ENCODE assay signal across 11 cellular contexts in genomic region chr5:79962580-79963222, GRCh38. TPM values are rescaled to one million over a fixed set of nuclear protein-coding genes. Genes with fewer than 3 reads are reported as not detected.
DNase-seq lines count a peak whose midpoint lies in the region; ATAC-seq, FAIRE-seq and TF ChIP-seq lines count a peak whose summit lies in the region.
"Had no signal": no experiment of that assay in that cellular context is flagged by ENCODE, and none has a peak within 500 bp of the region (broad histone marks: within the 10 kb centered on the region; RNA-seq: fewer than 3 reads in every experiment).

No MANE protein-coding gene starts in this region.

- H3K36me3 ChIP-seq in neural progenitor cell (no peaks in the 10 kb centered on the region), ovary (no peaks in the 10 kb centered on the region)
- H3K36me3 ChIP-seq: upper lobe of right lung had no signal

- TF ChIP-seq CTCF in neural progenitor cell (IDR thresholded peaks at IDR 0.05) (no peak), ovary (IDR thresholded peaks at IDR 0.05) (no peak)

- H3K9me3 ChIP-seq in neural progenitor cell (ENCODE audit: low read depth): no peaks in the 10 kb centered on the region
- H3K9me3 ChIP-seq in ovary: no peaks in the 10 kb centered on the region
- H3K9me3 ChIP-seq: upper lobe of right lung had no signal

- H3K27ac Mint-ChIP-seq in activated T-helper 17 cell treated with anti-CD3 and anti-CD28 coated beads, Interleukin-2, amount 50 U/mL, for 72 hours: peak overlapping the region; percentile 88
- H3K27ac Mint-ChIP-seq in neural progenitor cell: peak overlapping the region; percentile 69

- WGBS in ovary, 3 donors: 78 to 83% (median 79%) methylated on average over 11 of the region's 11 CpGs

- TF ChIP-seq POLR2A in ovary (IDR thresholded peaks at IDR 0.05): no peak

- intact Hi-C loops in ovary (cut with DNase I): no loop called here

- peak; percentile 95 for ATAC-seq in activated T-helper 17 cell treated with anti-CD3 and anti-CD28 coated beads, Interleukin-2, amount 50 U/mL, for 72 hours (replicated peaks)
- no peak for ATAC-seq in HG03565 (IDR thresholded peaks at IDR 0.05; ENCODE audit: unreplicated experiment)
- ATAC-seq: right cardiac atrium had no signal

- H3K4me3 ChIP-seq in neural progenitor cell (peak overlapping the region; percentile 19), ovary (no peak overlapping the region)
- H3K4me3 ChIP-seq: coronary artery, upper lobe of right lung had no signal

- H3K9me3 Mint-ChIP-seq in activated T-helper 17 cell treated with anti-CD3 and anti-CD28 coated beads, Interleukin-2, amount 50 U/mL, for 72 hours: no peaks in the 10 kb centered on the region
- peaks cover 3% of the 10 kb centered on the region for H3K9me3 Mint-ChIP-seq in neural progenitor cell

- peaks cover 13% of the 10 kb centered on the region for H3K4me1 Mint-ChIP-seq in activated T-helper 17 cell treated with anti-CD3 and anti-CD28 coated beads, Interleukin-2, amount 50 U/mL, for 72 hours
- H3K4me1 Mint-ChIP-seq in neural progenitor cell: peaks cover 23% of the 10 kb centered on the region

- H3K27me3 Mint-ChIP-seq in activated T-helper 17 cell treated with anti-CD3 and anti-CD28 coated beads, Interleukin-2, amount 50 U/mL, for 72 hours: no peaks in the 10 kb centered on the region
- H3K27me3 Mint-ChIP-seq in neural progenitor cell (ENCODE audit: insufficient read depth, low read depth): no peaks in the 10 kb centered on the region

- peaks cover 70% of the 10 kb centered on the region for H3K4me1 ChIP-seq in neural progenitor cell
- H3K4me1 ChIP-seq in ovary (ENCODE audit: insufficient read depth): no peaks in the 10 kb centered on the region
- H3K4me1 ChIP-seq: upper lobe of right lung had no signal

- DNase-seq in Daoy (ENCODE audit: low read depth) (peak; percentile 68), HTR-8/SVneo (ENCODE audit: insufficient read length, low spot score) (peak; percentile 13), neural progenitor cell (ENCODE audit: low spot score) (peak; percentile 88), NCI-H1092 (lab: John Stamatoyannopoulos, UW) (no peak), NCI-H226 (no peak), ovary (no peak)
- DNase-seq: right cardiac atrium, upper lobe of right lung had no signal

- H3K9ac ChIP-seq in neural progenitor cell: no peak overlapping the region

- H3K4me3 Mint-ChIP-seq in activated T-helper 17 cell treated with anti-CD3 and anti-CD28 coated beads, Interleukin-2, amount 50 U/mL, for 72 hours: peak overlapping the region; percentile 61
- no peak overlapping the region for H3K4me3 Mint-ChIP-seq in neural progenitor cell

- no peaks in the 10 kb centered on the region for H3K79me2 ChIP-seq in neural progenitor cell (ENCODE audit: low read depth)

- no peak overlapping the region for H2AFZ ChIP-seq in neural progenitor cell (replicated peaks)

- no peaks in the 10 kb centered on the region for H3K36me3 Mint-ChIP-seq in activated T-helper 17 cell treated with anti-CD3 and anti-CD28 coated beads, Interleukin-2, amount 50 U/mL, for 72 hours (ENCODE audit: low read depth)
- H3K36me3 Mint-ChIP-seq in neural progenitor cell: no peaks in the 10 kb centered on the region

- TF ChIP-seq EP300 in ovary (IDR thresholded peaks at IDR 0.05): no peak

- no peaks in the 10 kb centered on the region for H4K20me1 ChIP-seq in neural progenitor cell (ENCODE audit: low read depth)

- H3F3A ChIP-seq in neural progenitor cell (ENCODE audit: low read depth): peaks cover 55% of the 10 kb centered on the region

- FAIRE-seq in HTR-8/SVneo (lab: Jason Lieb, UNC): no peak

- H3K27me3 ChIP-seq in neural progenitor cell (no peaks in the 10 kb centered on the region), ovary (no peaks in the 10 kb centered on the region)
- H3K27me3 ChIP-seq: upper lobe of right lung had no signal

- H3K4me2 ChIP-seq in neural progenitor cell: peak overlapping the region; percentile 73

- H3K27ac ChIP-seq in neural progenitor cell: peak overlapping the region; percentile 96
- no peak overlapping the region for H3K27ac ChIP-seq in ovary
- H3K27ac ChIP-seq: coronary artery, upper lobe of right lung had no signal

RNA-seq across cellular contexts. Expression of gene MTX3, which starts 28.4 kb away (rescaled TPM):
- total RNA-seq in Daoy (2014; rRNA removed; shearing (Covaris generic)): 18.2 and 24.0 TPM in 2 replicates
- total RNA-seq in activated T-helper 17 cell treated with anti-CD3 and anti-CD28 coated beads, Interleukin-2, amount 50 U/mL, for 72 hours: 10 to 100 TPM; 25.4 to 35.2 TPM
- total RNA-seq in neural progenitor cell (ENCODE audit: low replicate concordance) (43.1 and 64.0 TPM in 2 replicates), ovary (10 to 100 TPM; 11.9 to 24.3 (median 17.4) TPM)
- polyA plus RNA-seq in ovary: 10 to 100 TPM in 1 of 2 donors, 1 to 10 TPM in 1; 8.2 to 11.6 TPM

Comparison
In these comparisons a context has a peak if more than half of its experiments do, and no peak if none do; other contexts are left out.
1. DNase-seq: peak in Daoy (single experiment), HTR-8/SVneo (single experiment) and neural progenitor cell (single experiment); none in NCI-H1092 (single experiment), NCI-H226 (single experiment) and ovary (0 of 5).